In genomic region chr17:18039535-18040286, GRCh38 we compare ENCODE assay signal across 1 cellular context.
TF ChIP-seq lines count a peak whose summit lies in the region.

No MANE protein-coding gene starts in this region.

TF ChIP-seq in HEK293, 187 proteins besides CTCF, POLR2A, EP300 and RAD21 (continued from another document):
- TF ChIP-seq REST (tag by site-specific recombination; IDR thresholded peaks at IDR 0.05) (no peak), GLIS1 (tag by site-specific recombination; IDR thresholded peaks at IDR 0.05) (no peak), PBX3 (CRISPR knock-in tag; IDR thresholded peaks at IDR 0.05) (peak; percentile 79; the same call in 1 of the 2 replicates), ZNF768 (tag by site-specific recombination; IDR thresholded peaks at IDR 0.05) (no peak), ZNF341 (tag by site-specific recombination; IDR thresholded peaks at IDR 0.05; ENCODE audit: low read depth) (peak; percentile 73), GLIS2 (tag by site-specific recombination; IDR thresholded peaks at IDR 0.05) (no peak), PRDM1 (tag by site-specific recombination; IDR thresholded peaks at IDR 0.05) (no peak), ZNF112 (tag by site-specific recombination; IDR thresholded peaks at IDR 0.05) (no peak), ZNF266 (tag by site-specific recombination; IDR thresholded peaks at IDR 0.05; ENCODE audit: low read depth) (no peak), ZNF561 (tag by site-specific recombination; IDR thresholded peaks at IDR 0.05; ENCODE audit: borderline replicate concordance) (0 out of 2 replicates have a peak, but pooled peaks have one; percentile 59), ZNF660 (tag by site-specific recombination; IDR thresholded peaks at IDR 0.05) (peak; percentile 81; the same call in 1 of the 2 replicates)
